Comparison of ENCODE assay signal across 8 cellular contexts in genomic region chr12:130818381-130819247, GRCh38. TPM values are rescaled to one million over a fixed set of nuclear protein-coding genes. Genes with fewer than 3 reads are reported as not detected.
DNase-seq lines count a peak whose midpoint lies in the region; ATAC-seq, FAIRE-seq and TF ChIP-seq lines count a peak whose summit lies in the region.

No MANE protein-coding gene starts in this region.

- H3K27ac Mint-ChIP-seq in activated CD4-positive, alpha-beta T cell treated with anti-CD3 and anti-CD28 coated beads, Interleukin-2, amount 10 ng/mL, durations not matched to agents 24 days and 14 days = peak overlapping the region; percentile 53

- peak overlapping the region; percentile 49; the same call in 1 of the 2 replicates for H3K9ac ChIP-seq in MM.1S (ENCODE audit: low read length)

- ATAC-seq in GM21737 (IDR thresholded peaks at IDR 0.05; ENCODE audit: unreplicated experiment) (peak; percentile 92), lung (ENCODE audit: insufficient read depth, low FRiP score) (peak; percentile 93)

- H3K27me3 Mint-ChIP-seq in activated CD4-positive, alpha-beta T cell treated with anti-CD3 and anti-CD28 coated beads, Interleukin-2, amount 10 ng/mL, durations not matched to agents 24 days and 14 days = no peaks in the 10 kb centered on the region

- peak overlapping the region; percentile 63 for H2AFZ ChIP-seq in MM.1S (ENCODE audit: low read length)

- no peaks in the 10 kb centered on the region; the same call in 1 of the 2 replicates for H3K79me2 ChIP-seq in MM.1S (ENCODE audit: low read length)

- intact Hi-C loops in activated CD4-positive, alpha-beta T cell treated with anti-CD3 and anti-CD28 coated beads, Interleukin-2, amount 10 ng/mL, durations not matched to agents 24 days and 14 days (cut with micrococcal nuclease) = loop anchor here (1.0 to 10.0 kb wide), 4 partner anchors 21 to 1994 kb away; partner anchors contain the start of genes SLC15A4 and STX2

- peak overlapping the region; percentile 62 for H3K4me3 ChIP-seq in MM.1S (ENCODE audit: low read length)
- peak overlapping the region; percentile 59 for H3K4me3 ChIP-seq in coronary artery
- peak overlapping the region; percentile 24 for H3K4me3 ChIP-seq in lung

- no peaks in the 10 kb centered on the region for H3K9me3 Mint-ChIP-seq in activated CD4-positive, alpha-beta T cell treated with anti-CD3 and anti-CD28 coated beads, Interleukin-2, amount 10 ng/mL, durations not matched to agents 24 days and 14 days

- 10 to 15% methylated on average over 60 of the region's 60 CpGs for WGBS in lung, 2 donors

- no peaks in the 10 kb centered on the region for H4K20me1 ChIP-seq in MM.1S (ENCODE audit: insufficient read depth, low read length)

- no peak for FAIRE-seq in HTR-8/SVneo (lab: Jason Lieb, UNC)

- peak; percentile 91 for DNase-seq in ELF-1 (ENCODE audit: low read depth, low spot score)
- peak; percentile 69 for DNase-seq in MM.1S
- DNase-seq in activated CD4-positive, alpha-beta T cell treated with anti-CD3 and anti-CD28 coated beads, Interleukin-2, amount 10 ng/mL, durations not matched to agents 24 days and 14 days = peak; percentile 94
- DNase-seq in coronary artery (ENCODE audit: low spot score) = no peak
- peak; percentile 65 for DNase-seq in lung (ENCODE audit: low spot score)
- peak; percentile 64 for DNase-seq in stimulated activated CD8-positive, alpha-beta memory T cell treated with anti-CD3 and anti-CD28 coated beads, Interleukin-12 subunit alpha, Interleukin-12 subunit beta, amount 100 ng/mL, for 4 hours (ENCODE audit: low read depth)
- DNase-seq in HTR-8/SVneo (ENCODE audit: insufficient read length, low spot score) = no peak

- peaks cover 2% of the 10 kb centered on the region; the same call in 1 of the 2 replicates for H3F3A ChIP-seq in MM.1S (ENCODE audit: insufficient read depth, low read length)

- peaks cover 14% of the 10 kb centered on the region for H3K36me3 Mint-ChIP-seq in activated CD4-positive, alpha-beta T cell treated with anti-CD3 and anti-CD28 coated beads, Interleukin-2, amount 10 ng/mL, durations not matched to agents 24 days and 14 days (ENCODE audit: low read depth)

- peak overlapping the region; percentile 78 for H3K4me2 ChIP-seq in MM.1S (ENCODE audit: low read depth, low read length)

- H3K36me3 ChIP-seq in MM.1S (replicated peaks; ENCODE audit: insufficient read depth, low read length) = no peaks in the 10 kb centered on the region
- peaks cover 0 to 21% of the 10 kb centered on the region in 2 donors for H3K36me3 ChIP-seq in lung (ENCODE audit: control insufficient read depth in 2 of 2, insufficient read depth in 2 of 2, low read length in 2 of 2)

- TF ChIP-seq CTCF in MM.1S (IDR thresholded peaks at IDR 0.05; ENCODE audit: low read length) (peak; percentile 52), coronary artery (IDR thresholded peaks at IDR 0.05) (peak; percentile 75), lung (IDR thresholded peaks at IDR 0.05; ENCODE audit: control extremely low read depth, extremely low read depth) (peak; percentile 72)

- peaks cover 4% of the 10 kb centered on the region for H3K4me1 Mint-ChIP-seq in activated CD4-positive, alpha-beta T cell treated with anti-CD3 and anti-CD28 coated beads, Interleukin-2, amount 10 ng/mL, durations not matched to agents 24 days and 14 days

- H3K27ac ChIP-seq in MM.1S (ENCODE audit: low read length) = peak overlapping the region; percentile 68; the same call in 1 of the 2 replicates
- peak overlapping the region in 1 of 2 donors; percentile 52 for H3K27ac ChIP-seq in coronary artery
- H3K27ac ChIP-seq in lung (ENCODE audit: low read depth in 1 of 2, low read length in 1 of 2) = peak overlapping the region in 1 of 2 donors; percentile 72

- H3K9me3 ChIP-seq in MM.1S (replicated peaks; ENCODE audit: insufficient read depth, low read length) (no peaks in the 10 kb centered on the region), lung (ENCODE audit: control insufficient read depth in 2 of 2, insufficient read depth in 1 of 2, low read length in 1 of 2) (no peaks in the 10 kb centered on the region)

- peak overlapping the region; percentile 83 for H3K4me3 Mint-ChIP-seq in activated CD4-positive, alpha-beta T cell treated with anti-CD3 and anti-CD28 coated beads, Interleukin-2, amount 10 ng/mL, durations not matched to agents 24 days and 14 days

- H3K9me2 ChIP-seq in MM.1S (replicated peaks; ENCODE audit: insufficient read depth, low read length) = no peaks in the 10 kb centered on the region

- H3K4me1 ChIP-seq in MM.1S (ENCODE audit: low read length) (no peaks in the 10 kb centered on the region), lung (ENCODE audit: control insufficient read depth in 2 of 2, insufficient read depth in 2 of 2, low read length in 2 of 2) (peaks cover 0 to 8% of the 10 kb centered on the region in 2 donors)

- H3K27me3 ChIP-seq in MM.1S (replicated peaks; ENCODE audit: insufficient read depth, low read length) = no peaks in the 10 kb centered on the region
- H3K27me3 ChIP-seq in lung (ENCODE audit: control insufficient read depth, insufficient read depth) = no peaks in the 10 kb centered on the region

RNA-seq across cellular contexts. Expression of gene STX2, which starts 20.4 kb away (rescaled TPM):
- total RNA-seq in activated CD4-positive, alpha-beta T cell treated with anti-CD3 and anti-CD28 coated beads, Interleukin-2, amount 10 ng/mL, durations not matched to agents 24 days and 14 days = 18.2 and 19.2 TPM in 2 replicates
- total RNA-seq in lung = 10 to 100 TPM; 19.4 to 28.4 TPM
- polyA plus RNA-seq in lung = 10 to 100 TPM; 11.9 to 22.4 TPM

RNA-seq across cellular contexts. Expression of gene RAN, which starts 53.3 kb away (rescaled TPM):
- total RNA-seq in activated CD4-positive, alpha-beta T cell treated with anti-CD3 and anti-CD28 coated beads, Interleukin-2, amount 10 ng/mL, durations not matched to agents 24 days and 14 days = 2,022 and 2,040 TPM in 2 replicates
- 100 to 1,000 TPM; 210 to 505 TPM for total RNA-seq in lung
- 100 to 1,000 TPM; 212 to 495 TPM for polyA plus RNA-seq in lung

Comparison
In these comparisons a context has a peak if more than half of its experiments do, and no peak if none do; other contexts are left out.
1. DNase-seq: peak in ELF-1 (single experiment), MM.1S (single experiment), activated CD4-positive, alpha-beta T cell treated with anti-CD3 and anti-CD28 coated beads, Interleukin-2, amount 10 ng/mL, durations not matched to agents 24 days and 14 days (single experiment), lung (single experiment) and stimulated activated CD8-positive, alpha-beta memory T cell treated with anti-CD3 and anti-CD28 coated beads, Interleukin-12 subunit alpha, Interleukin-12 subunit beta, amount 100 ng/mL, for 4 hours (single experiment); none in coronary artery (single experiment) and HTR-8/SVneo (single experiment).
2. Peak in every context shown above with its lines, with median percentiles within 50 percentile points of each other: H3K4me3 ChIP-seq and CTCF ChIP-seq.